In genomic region chr22:49659281-49659923, GRCh38 we compare ENCODE assay signal across 21 cellular contexts.
DNase-seq lines count a peak whose midpoint lies in the region; ATAC-seq and TF ChIP-seq lines count a peak whose summit lies in the region.
"Had no signal": no experiment of that assay in that cellular context is flagged by ENCODE, and none has a peak within 500 bp of the region (broad histone marks: within the 10 kb centered on the region; RNA-seq: fewer than 3 reads in every experiment).

No MANE protein-coding gene starts in this region.

- TF ChIP-seq CTCF in WERI-Rb-1 (IDR thresholded peaks at IDR 0.05; ENCODE audit: low read depth, low read length) (no peak), lower lobe of right lung (IDR thresholded peaks at IDR 0.05) (no peak), upper lobe of left lung (IDR thresholded peaks at IDR 0.05) (no peak), brain microvascular endothelial cell (IDR thresholded peaks at IDR 0.05; ENCODE audit: low read depth, low read length, missing control alignments) (no peak)

- no peak for TF ChIP-seq EP300 in upper lobe of left lung (IDR thresholded peaks at IDR 0.05)

- H3K27me3 ChIP-seq in WERI-Rb-1 (ENCODE audit: insufficient read depth, low read depth, severe bottlenecking): no peaks in the 10 kb centered on the region
- peaks cover 6% of the 10 kb centered on the region for H3K27me3 ChIP-seq in lower lobe of right lung (ENCODE audit: low read depth)
- no peaks in the 10 kb centered on the region for H3K27me3 ChIP-seq in upper lobe of left lung
- H3K27me3 ChIP-seq in brain microvascular endothelial cell (replicated peaks): no peaks in the 10 kb centered on the region
- H3K27me3 ChIP-seq: testis had no signal

- H3K4me3 ChIP-seq in WERI-Rb-1 (ENCODE audit: low read depth, low read length): no peak overlapping the region
- no peak overlapping the region for H3K4me3 ChIP-seq in lower lobe of right lung
- H3K4me3 ChIP-seq in upper lobe of left lung: no peak overlapping the region
- no peak overlapping the region for H3K4me3 ChIP-seq in brain microvascular endothelial cell (ENCODE audit: low read depth, low read length)
- H3K4me3 ChIP-seq: SJSA1, testis had no signal

- no peak overlapping the region for H3K4me3 Mint-ChIP-seq in activated naive CD4-positive, alpha-beta T cell treated with anti-CD3 and anti-CD28 coated beads, Interleukin-2, amount 10 ng/mL, durations not matched to agents 7 days and 5 days
- H3K4me3 Mint-ChIP-seq: nephron had no signal

- CTCF ChIA-PET in activated naive CD4-positive, alpha-beta T cell treated with anti-CD3 and anti-CD28 coated beads, Interleukin-2, amount 10 ng/mL, durations not matched to agents 7 days and 5 days (lab: Charles Lee): no interaction called here

- in situ Hi-C loops in brain microvascular endothelial cell (cut with HindIII; ENCODE audit: low pct_ligation_motif_present, low sequenced_read_pairs): no loop called here

- no peak overlapping the region for H3K27ac ChIP-seq in WERI-Rb-1
- H3K27ac ChIP-seq in lower lobe of right lung: peak overlapping the region; percentile 24
- peak overlapping the region; percentile 18 to 85 (median 54) for H3K27ac ChIP-seq in upper lobe of left lung
- H3K27ac ChIP-seq in brain microvascular endothelial cell: no peak overlapping the region
- H3K27ac ChIP-seq: parathyroid adenoma, SJSA1, testis had no signal

- intact Hi-C loops in lower lobe of right lung (cut with DNase I): no loop called here

- peaks cover 28% of the 10 kb centered on the region for H3K4me1 Mint-ChIP-seq in activated naive CD4-positive, alpha-beta T cell treated with anti-CD3 and anti-CD28 coated beads, Interleukin-2, amount 10 ng/mL, durations not matched to agents 7 days and 5 days

- ATAC-seq in lower lobe of right lung: no peak
- ATAC-seq in upper lobe of left lung (ENCODE audit: low FRiP score in 2 of 2): no peak
- ATAC-seq: Panc1 had no signal

- no peaks in the 10 kb centered on the region for H3K9me3 Mint-ChIP-seq in activated naive CD4-positive, alpha-beta T cell treated with anti-CD3 and anti-CD28 coated beads, Interleukin-2, amount 10 ng/mL, durations not matched to agents 7 days and 5 days
- H3K9me3 Mint-ChIP-seq: nephron had no signal

- H3K36me3 ChIP-seq in WERI-Rb-1 (no peaks in the 10 kb centered on the region), lower lobe of right lung (no peaks in the 10 kb centered on the region), upper lobe of left lung (no peaks in the 10 kb centered on the region), brain microvascular endothelial cell (replicated peaks) (no peaks in the 10 kb centered on the region)
- H3K36me3 ChIP-seq: SJSA1 had no signal

- H3K27ac Mint-ChIP-seq in activated naive CD4-positive, alpha-beta T cell treated with anti-CD3 and anti-CD28 coated beads, Interleukin-2, amount 10 ng/mL, durations not matched to agents 7 days and 5 days: no peak overlapping the region
- H3K27ac Mint-ChIP-seq: B cell, nephron had no signal

- TF ChIP-seq POLR2A in upper lobe of left lung (IDR thresholded peaks at IDR 0.05): no peak

- peaks cover 23% of the 10 kb centered on the region for H3K4me1 ChIP-seq in lower lobe of right lung
- peaks cover 19 to 42% (median 28%) of the 10 kb centered on the region in 4 donors for H3K4me1 ChIP-seq in upper lobe of left lung
- H3K4me1 ChIP-seq: parathyroid adenoma, SJSA1, testis had no signal

- peaks cover 25% of the 10 kb centered on the region for H3K27me3 Mint-ChIP-seq in activated naive CD4-positive, alpha-beta T cell treated with anti-CD3 and anti-CD28 coated beads, Interleukin-2, amount 10 ng/mL, durations not matched to agents 7 days and 5 days
- H3K27me3 Mint-ChIP-seq: B cell had no signal

- H3K36me3 Mint-ChIP-seq in activated naive CD4-positive, alpha-beta T cell treated with anti-CD3 and anti-CD28 coated beads, Interleukin-2, amount 10 ng/mL, durations not matched to agents 7 days and 5 days: peaks cover 10% of the 10 kb centered on the region
- H3K36me3 Mint-ChIP-seq: brain had no signal

- WGBS in upper lobe of left lung, 2 donors: 60 to 73% methylated on average over 1 to 19 of the region's 19 CpGs

- H3K9me3 ChIP-seq in WERI-Rb-1 (ENCODE audit: severe bottlenecking) (no peaks in the 10 kb centered on the region), lower lobe of right lung (no peaks in the 10 kb centered on the region), upper lobe of left lung (no peaks in the 10 kb centered on the region)
- H3K9me3 ChIP-seq: SJSA1, testis had no signal

- DNase-seq in activated naive CD4-positive, alpha-beta T cell treated with anti-CD3 and anti-CD28 coated beads, Interleukin-2, amount 10 ng/mL, durations not matched to agents 7 days and 5 days: peak; percentile 14
- DNase-seq in activated naive CD4-positive, alpha-beta T cell (lab: John Stamatoyannopoulos, UW): no peak
- DNase-seq in WERI-Rb-1 (peak; percentile 4), lower lobe of right lung (peak; percentile 35), upper lobe of left lung (peak; percentile 18 to 55), SK-N-DZ (ENCODE audit: low spot score) (no peak), brain microvascular endothelial cell (no peak)
- DNase-seq: activated CD4-positive, alpha-beta T cell treated with anti-CD3 and anti-CD28 coated beads for 4 hours; activated gamma-delta T cell; KBM-7; NCI-H1105 treated with DMSO at 0.1 percent for 48 hours; NCI-H2029; NCI-H2227 treated with DMSO at 0.1 percent for 48 hours; stimulated activated naive CD4-positive, alpha-beta T cell; testis had no signal

Comparison
In these comparisons a context has a peak if more than half of its experiments do, and no peak if none do; other contexts are left out.
1. DNase-seq: peak in activated naive CD4-positive, alpha-beta T cell treated with anti-CD3 and anti-CD28 coated beads, Interleukin-2, amount 10 ng/mL, durations not matched to agents 7 days and 5 days (single experiment), WERI-Rb-1 (single experiment), lower lobe of right lung (single experiment) and upper lobe of left lung (2 of 2); none in activated naive CD4-positive, alpha-beta T cell (0 of 4), SK-N-DZ (single experiment) and brain microvascular endothelial cell (single experiment).
2. H3K27ac ChIP-seq: peak in lower lobe of right lung (single experiment) and upper lobe of left lung (4 of 4); none in WERI-Rb-1 (single experiment) and brain microvascular endothelial cell (single experiment).